ENCODE assay signal across 24 cellular contexts in the genomic region with DNA sequence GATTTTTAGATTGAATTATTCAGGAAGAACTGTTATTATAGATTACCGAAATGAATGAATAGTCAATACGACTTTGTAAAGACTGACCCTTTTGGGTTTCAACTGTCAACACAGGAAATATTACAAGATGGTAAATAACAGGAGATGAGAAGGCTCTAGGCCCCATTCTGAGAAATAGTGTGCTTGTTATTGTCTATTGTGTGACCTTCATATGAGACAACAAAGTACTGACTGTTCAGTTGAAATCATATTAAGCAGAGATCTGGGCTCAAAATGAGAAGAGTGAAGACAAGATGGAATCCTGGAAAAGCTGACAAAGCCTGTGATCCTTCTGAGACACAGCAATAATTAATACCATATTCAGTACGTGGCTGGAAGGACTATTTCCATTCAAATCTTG.
"Had no signal": no experiment of that assay in that cellular context is flagged by ENCODE, and none has a peak within 500 bp of the region (broad histone marks: within the 10 kb centered on the region; RNA-seq: fewer than 3 reads in every experiment).

No MANE protein-coding gene starts in this region.

- H3K36me3 ChIP-seq: neutrophil, pancreas, right lobe of liver, sigmoid colon, stomach, suprapubic skin, tibial artery, transverse colon, upper lobe of right lung, uterus had no signal

- DNase-seq: naive thymus-derived CD4-positive, alpha-beta T cell; nephron progenitor cell; nucleus accumbens; pancreas; posterior cingulate gyrus; psoas muscle; right cardiac atrium; right lobe of liver; sigmoid colon; small intestine; stimulated activated CD4-positive, alpha-beta T cell treated with anti-CD3 and anti-CD28 coated beads, Interleukin-15, amount 100 ng/mL, for 24 hours; stimulated activated CD4-positive, alpha-beta T cell treated with anti-CD3 and anti-CD28 coated beads, Interleukin-2, amount 100 ng/mL, for 24 hours; stimulated activated CD4-positive, alpha-beta T cell treated with anti-CD3 and anti-CD28 coated beads, Interleukin-2, amount 100 ng/mL, for 48 hours; stimulated activated CD4-positive, alpha-beta T cell treated with anti-CD3 and anti-CD28 coated beads, Interleukin-4, amount 100 ng/mL, for 24 hours; stimulated activated naive B cell treated with anti-CD40 and anti-IgM and Interleukin-4, amounts not matched to agents 10 μg/mL and 1 μg/mL and 100 μg/mL, for 72 hours; stimulated activated naive CD4-positive, alpha-beta T cell treated with Interleukin-2 at 50 U/mL for 16 hours; stomach; testis; tibial artery; transverse colon; upper lobe of right lung; uterus had no signal

- H3K4me1 ChIP-seq: pancreas, psoas muscle, right lobe of liver, stomach, suprapubic skin, testis, tibial artery, transverse colon, upper lobe of right lung, uterus had no signal

- H3K27me3 ChIP-seq: neutrophil, pancreas, right lobe of liver, sigmoid colon, stomach, suprapubic skin, testis, tibial artery, transverse colon, upper lobe of right lung, uterus had no signal

- H3K27ac ChIP-seq: neutrophil, pancreas, psoas muscle, right lobe of liver, sigmoid colon, stomach, suprapubic skin, testis, tibial artery, transverse colon, upper lobe of right lung, uterus had no signal

- H3K9me3 ChIP-seq: neutrophil, pancreas, psoas muscle, right lobe of liver, sigmoid colon, stomach, suprapubic skin, testis, tibial artery, transverse colon, upper lobe of right lung, uterus had no signal

- H3K4me3 ChIP-seq: pancreas, psoas muscle, right lobe of liver, sigmoid colon, stomach, suprapubic skin, testis, tibial artery, transverse colon, upper lobe of right lung, uterus had no signal
